23 cellular contexts compared by ENCODE assay signal in the genomic region with DNA sequence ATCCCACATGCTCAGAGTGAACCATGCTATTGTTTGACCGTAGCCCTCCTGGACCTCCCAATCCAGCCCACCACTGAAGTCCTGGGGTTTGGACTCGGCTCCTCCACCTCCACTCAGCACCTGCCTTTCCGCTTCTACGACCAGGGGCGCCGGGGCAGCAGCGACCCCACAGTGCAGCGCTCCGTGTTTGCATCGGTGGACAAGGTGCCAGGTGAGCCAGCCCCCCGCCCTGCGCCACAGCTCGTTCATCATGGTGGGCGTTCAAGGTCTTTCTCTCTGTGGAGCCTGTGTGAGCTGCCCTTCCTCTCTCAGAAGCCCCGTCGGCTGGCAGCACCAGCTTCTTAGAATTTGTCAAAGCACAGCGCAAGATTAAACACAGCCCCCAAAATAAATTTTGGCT.
DNase-seq lines count a peak whose midpoint lies in the region; ATAC-seq and TF ChIP-seq lines count a peak whose summit lies in the region.
"Had no signal": no experiment of that assay in that cellular context is flagged by ENCODE, and none has a peak within 500 bp of the region (broad histone marks: within the 10 kb centered on the region; RNA-seq: fewer than 3 reads in every experiment).

No MANE protein-coding gene starts in this region.

- CTCF ChIA-PET in activated CD8-positive, alpha-beta T cell treated with anti-CD3 and anti-CD28 coated beads for 36 hours (lab: Charles Lee) = no interaction called here

- DNase-seq in activated T-cell treated with anti-CD3 and anti-CD28 coated beads, Interleukin-2, amount 50 U/mL, for 24 hours = no peak
- no peak for DNase-seq in activated T-cell treated with anti-CD3 and anti-CD28 coated beads, Interleukin-2, amount 50 U/mL, for 4 hours
- no peak for DNase-seq in activated CD8-positive, alpha-beta T cell treated with anti-CD3 and anti-CD28 coated beads for 36 hours
- peak; percentile 72 for DNase-seq in mesenteric fat pad (ENCODE audit: low spot score)
- DNase-seq in NCI-H1417 treated with DMSO at 0.1 percent for 48 hours (lab: John Stamatoyannopoulos, UW) = no peak
- no peak for DNase-seq in BE2C
- DNase-seq: 8988T; ACHN; DMS153; DND-41; Kasumi-1; NCI-H1105; NCI-H146; NCI-H1930; NCI-H2107; NCI-H446; NCI-H524 treated with DMSO at 0.1 percent for 48 hours; NCI-H82; NK-92 treated with Interleukin-12 subunit alpha and Interleukin-12 subunit beta, amount 100 ng/mL, for 24 hours; PC-3 had no signal

- H3K4me3 ChIP-seq in BE2C (ENCODE audit: low read depth, low read length) = no peak overlapping the region

- no peaks in the 10 kb centered on the region for H3K9me3 ChIP-seq in BE2C

- H3K27me3 ChIP-seq in BE2C = no peaks in the 10 kb centered on the region

- H3K36me3 ChIP-seq in BE2C = peaks cover 14% of the 10 kb centered on the region

- peaks cover 91% of the 10 kb centered on the region for H3K36me3 Mint-ChIP-seq in activated T-cell treated with anti-CD3 and anti-CD28 coated beads, Interleukin-2, amount 50 U/mL, for 24 hours (ENCODE audit: low read depth)
- H3K36me3 Mint-ChIP-seq in activated T-cell treated with anti-CD3 and anti-CD28 coated beads, Interleukin-2, amount 50 U/mL, for 4 hours (ENCODE audit: insufficient read depth) = peaks cover 32% of the 10 kb centered on the region
- peaks cover 39% of the 10 kb centered on the region for H3K36me3 Mint-ChIP-seq in activated CD8-positive, alpha-beta T cell treated with anti-CD3 and anti-CD28 coated beads for 36 hours (ENCODE audit: low read depth)
- peaks cover 91% of the 10 kb centered on the region for H3K36me3 Mint-ChIP-seq in stimulated activated memory B cell treated with anti-CD40 and anti-IgM and Interleukin-4, amounts not matched to agents 10 μg/mL and 1 μg/mL and 100 μg/mL, for 72 hours

- H3K4me3 Mint-ChIP-seq in activated T-cell treated with anti-CD3 and anti-CD28 coated beads, Interleukin-2, amount 50 U/mL, for 24 hours = no peak overlapping the region
- no peak overlapping the region for H3K4me3 Mint-ChIP-seq in activated T-cell treated with anti-CD3 and anti-CD28 coated beads, Interleukin-2, amount 50 U/mL, for 4 hours
- no peak overlapping the region for H3K4me3 Mint-ChIP-seq in activated CD8-positive, alpha-beta T cell treated with anti-CD3 and anti-CD28 coated beads for 36 hours
- no peak overlapping the region for H3K4me3 Mint-ChIP-seq in stimulated activated memory B cell treated with anti-CD40 and anti-IgM and Interleukin-4, amounts not matched to agents 10 μg/mL and 1 μg/mL and 100 μg/mL, for 72 hours

- peak overlapping the region; percentile 8 for H3K27ac Mint-ChIP-seq in activated T-cell treated with anti-CD3 and anti-CD28 coated beads, Interleukin-2, amount 50 U/mL, for 24 hours
- peak overlapping the region; percentile 29 for H3K27ac Mint-ChIP-seq in activated CD8-positive, alpha-beta T cell treated with anti-CD3 and anti-CD28 coated beads for 36 hours
- peak overlapping the region; percentile 69 for H3K27ac Mint-ChIP-seq in stimulated activated memory B cell treated with anti-CD40 and anti-IgM and Interleukin-4, amounts not matched to agents 10 μg/mL and 1 μg/mL and 100 μg/mL, for 72 hours

- H3K4me1 ChIP-seq in BE2C = peaks cover 22% of the 10 kb centered on the region

- no peaks in the 10 kb centered on the region for H3K27me3 Mint-ChIP-seq in activated T-cell treated with anti-CD3 and anti-CD28 coated beads, Interleukin-2, amount 50 U/mL, for 24 hours
- H3K27me3 Mint-ChIP-seq in activated T-cell treated with anti-CD3 and anti-CD28 coated beads, Interleukin-2, amount 50 U/mL, for 4 hours (ENCODE audit: low read depth) = no peaks in the 10 kb centered on the region
- H3K27me3 Mint-ChIP-seq in activated CD8-positive, alpha-beta T cell treated with anti-CD3 and anti-CD28 coated beads for 36 hours = no peaks in the 10 kb centered on the region
- H3K27me3 Mint-ChIP-seq in stimulated activated memory B cell treated with anti-CD40 and anti-IgM and Interleukin-4, amounts not matched to agents 10 μg/mL and 1 μg/mL and 100 μg/mL, for 72 hours = no peaks in the 10 kb centered on the region

- POLR2A ChIA-PET in activated CD8-positive, alpha-beta T cell treated with anti-CD3 and anti-CD28 coated beads for 36 hours (lab: Charles Lee) = interaction anchor here (1.4 kb wide), 1 partner anchor 10 kb away, joined by 3 read pairs; no protein-coding TSS in a partner anchor

- no peak for TF ChIP-seq CTCF in activated CD8-positive, alpha-beta T cell treated with anti-CD3 and anti-CD28 coated beads for 36 hours (IDR thresholded peaks at IDR 0.05)
- no peak for TF ChIP-seq CTCF in BE2C (IDR thresholded peaks at IDR 0.05; ENCODE audit: low read depth, low read length)

- no peaks in the 10 kb centered on the region for H3K9me3 Mint-ChIP-seq in activated T-cell treated with anti-CD3 and anti-CD28 coated beads, Interleukin-2, amount 50 U/mL, for 24 hours
- no peaks in the 10 kb centered on the region for H3K9me3 Mint-ChIP-seq in activated T-cell treated with anti-CD3 and anti-CD28 coated beads, Interleukin-2, amount 50 U/mL, for 4 hours
- no peaks in the 10 kb centered on the region for H3K9me3 Mint-ChIP-seq in activated CD8-positive, alpha-beta T cell treated with anti-CD3 and anti-CD28 coated beads for 36 hours
- H3K9me3 Mint-ChIP-seq in stimulated activated memory B cell treated with anti-CD40 and anti-IgM and Interleukin-4, amounts not matched to agents 10 μg/mL and 1 μg/mL and 100 μg/mL, for 72 hours = no peaks in the 10 kb centered on the region

- intact Hi-C loops in activated CD8-positive, alpha-beta T cell treated with anti-CD3 and anti-CD28 coated beads for 36 hours (cut with micrococcal nuclease) = no loop called here

- H3K4me1 Mint-ChIP-seq in activated T-cell treated with anti-CD3 and anti-CD28 coated beads, Interleukin-2, amount 50 U/mL, for 24 hours (ENCODE audit: low read depth) = peaks cover 41% of the 10 kb centered on the region
- peaks cover 16% of the 10 kb centered on the region for H3K4me1 Mint-ChIP-seq in activated T-cell treated with anti-CD3 and anti-CD28 coated beads, Interleukin-2, amount 50 U/mL, for 4 hours (ENCODE audit: low read depth)
- H3K4me1 Mint-ChIP-seq in activated CD8-positive, alpha-beta T cell treated with anti-CD3 and anti-CD28 coated beads for 36 hours (ENCODE audit: low read depth) = peaks cover 39% of the 10 kb centered on the region
- peaks cover 47% of the 10 kb centered on the region for H3K4me1 Mint-ChIP-seq in stimulated activated memory B cell treated with anti-CD40 and anti-IgM and Interleukin-4, amounts not matched to agents 10 μg/mL and 1 μg/mL and 100 μg/mL, for 72 hours

- ATAC-seq in activated T-cell treated with anti-CD3 and anti-CD28 coated beads, Interleukin-2, amount 50 U/mL, for 4 hours = no peak
- ATAC-seq in activated CD8-positive, alpha-beta T cell treated with anti-CD3 and anti-CD28 coated beads for 36 hours = no peak
- ATAC-seq in stimulated activated memory B cell treated with anti-CD40 and anti-IgM and Interleukin-4, amounts not matched to agents 10 μg/mL and 1 μg/mL and 100 μg/mL, for 72 hours = no peak
- ATAC-seq in GM18519 (IDR thresholded peaks at IDR 0.05; ENCODE audit: low FRiP score, unreplicated experiment) = no peak
- ATAC-seq: HepG2, PC-3 had no signal

Comparison
In these comparisons a context has a peak if more than half of its experiments do, and no peak if none do; other contexts are left out.
1. H3K27ac Mint-ChIP-seq: peak in every context shown above with its lines; median percentile 69 in stimulated activated memory B cell treated with anti-CD40 and anti-IgM and Interleukin-4, amounts not matched to agents 10 μg/mL and 1 μg/mL and 100 μg/mL, for 72 hours; 29 in activated CD8-positive, alpha-beta T cell treated with anti-CD3 and anti-CD28 coated beads for 36 hours; 8 in activated T-cell treated with anti-CD3 and anti-CD28 coated beads, Interleukin-2, amount 50 U/mL, for 24 hours.